Comparison of ENCODE assay signal across 24 cellular contexts in the genomic region with DNA sequence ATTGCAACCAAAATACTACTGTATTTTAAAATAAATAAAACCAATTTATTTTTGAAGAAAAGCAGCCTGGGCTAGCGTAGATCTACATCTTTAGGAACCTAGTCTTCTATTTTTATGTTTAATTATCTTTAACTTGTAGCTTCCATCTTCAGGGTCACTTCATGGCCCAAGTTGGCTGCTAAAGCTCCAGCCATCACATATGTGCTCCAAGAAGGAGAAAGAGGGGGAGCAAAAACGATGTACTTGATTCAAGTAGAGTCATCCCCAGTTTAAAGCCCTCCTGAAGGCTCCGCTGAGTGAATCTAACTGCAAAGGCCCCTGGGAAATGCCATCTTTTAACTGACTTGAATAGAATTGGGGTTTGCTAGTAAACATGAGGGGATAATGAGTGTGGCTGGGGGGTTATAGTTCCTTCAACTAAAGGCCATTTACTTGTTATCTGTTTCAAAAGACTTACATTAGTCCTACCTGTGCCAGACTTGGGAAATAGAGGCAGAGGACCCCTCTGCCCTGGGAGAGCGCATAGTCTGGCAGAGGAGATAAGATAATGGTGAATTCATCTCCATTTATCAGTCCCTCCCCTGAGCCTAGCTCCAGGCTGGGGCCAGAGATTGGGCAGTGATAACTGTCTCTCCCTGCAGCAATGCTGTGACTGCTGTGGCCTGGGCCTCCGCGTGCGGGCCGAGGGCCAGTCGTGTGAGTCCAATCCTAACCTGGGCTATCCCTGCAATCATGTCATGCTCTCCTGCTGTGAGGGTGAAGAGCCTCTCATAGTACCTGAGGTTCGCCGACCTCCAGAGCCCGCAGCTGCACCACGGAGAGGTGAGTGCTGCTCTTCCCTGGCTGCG.
"Had no signal": no experiment of that assay in that cellular context is flagged by ENCODE, and none has a peak within 500 bp of the region (broad histone marks: within the 10 kb centered on the region; RNA-seq: fewer than 3 reads in every experiment).

No MANE protein-coding gene starts in this region.

- H3K4me1 Mint-ChIP-seq: WTC11 had no signal

- H3K27ac ChIP-seq: adrenal gland, SJCRH30 had no signal

- ATAC-seq: activated CD8-positive, alpha-beta T cell treated with anti-CD3 and anti-CD28 coated beads, Interleukin-2, amount 10 ng/mL, durations not matched to agents 7 days and 5 days; activated naive CD4-positive, alpha-beta T cell treated with anti-CD3 and anti-CD28 coated beads, Interleukin-2, amount 50 U/mL, for 72 hours; PC-3; WTC11 had no signal

- H3K27me3 ChIP-seq: adrenal gland had no signal

- H3K4me3 Mint-ChIP-seq: activated CD8-positive, alpha-beta T cell treated with anti-CD3 and anti-CD28 coated beads, Interleukin-2, amount 10 ng/mL, durations not matched to agents 7 days and 5 days; T-helper 1 cell treated with Interleukin-12 subunit alpha and Interleukin-12 subunit beta and Interleukin-4 antibody, amounts not matched to agents 30 μg/mL and 1 μg/mL, for 36 hours; WTC11 had no signal

- H3K27ac Mint-ChIP-seq: activated CD8-positive, alpha-beta T cell treated with anti-CD3 and anti-CD28 coated beads, Interleukin-2, amount 10 ng/mL, durations not matched to agents 7 days and 5 days; activated naive CD4-positive, alpha-beta T cell treated with anti-CD3 and anti-CD28 coated beads, Interleukin-2, amount 50 U/mL, for 72 hours; T-helper 1 cell treated with Interleukin-12 subunit alpha and Interleukin-12 subunit beta and Interleukin-4 antibody, amounts not matched to agents 30 μg/mL and 1 μg/mL, for 36 hours; WTC11 had no signal

- H3K9ac ChIP-seq: SK-N-SH had no signal

- H3K36me3 ChIP-seq: adrenal gland, SJCRH30 had no signal

- H3K4me3 ChIP-seq: adrenal gland, SJCRH30 had no signal

- H3K4me2 ChIP-seq: SK-N-SH had no signal

- H3K9me3 ChIP-seq: adrenal gland, SJCRH30, SK-N-SH had no signal

- H3K36me3 Mint-ChIP-seq: activated naive CD4-positive, alpha-beta T cell treated with anti-CD3 and anti-CD28 coated beads, Interleukin-2, amount 50 U/mL, for 72 hours had no signal

- H3K4me1 ChIP-seq: adrenal gland, SJCRH30 had no signal

- DNase-seq: activated CD4-positive, alpha-beta T cell treated with anti-CD3 and anti-CD28 coated beads for 48 hours; activated CD4-positive, alpha-beta T cell treated with anti-CD3 and anti-CD28 coated beads, Interleukin-2, amount 50 U/mL, for 4 hours; activated CD4-positive, CD25-positive, alpha-beta regulatory T cell treated with anti-CD3 and anti-CD28 coated beads, Interleukin-2, amount 50 U/mL, for 72 hours; activated CD8-positive, alpha-beta memory T cell treated with anti-CD3 and anti-CD28 coated beads, Interleukin-2, amount 50 U/mL, for 48 hours; activated CD8-positive, alpha-beta T cell treated with anti-CD3 and anti-CD28 coated beads, Interleukin-2, amount 10 ng/mL, durations not matched to agents 7 days and 5 days; activated naive CD4-positive, alpha-beta T cell treated with Interleukin-2 at 50 U/mL for 16 hours; activated T-cell treated with anti-CD3 and anti-CD28 coated beads, Interleukin-2, amount 50 U/mL, for 1 hour; anterior cingulate cortex; caudate nucleus; KG1; NCI-H1048; NCI-H146; NCI-H187 treated with DMSO at 0.1 percent for 48 hours; NCI-H2081 treated with DMSO at 0.1 percent for 48 hours; NCI-H446; NCI-H524; PC-3; SJCRH30; SK-N-SH; SW 1271 had no signal

- H3K9me3 Mint-ChIP-seq: T-helper 1 cell treated with Interleukin-12 subunit alpha and Interleukin-12 subunit beta and Interleukin-4 antibody, amounts not matched to agents 30 μg/mL and 1 μg/mL, for 36 hours had no signal
